14 cellular contexts compared by ENCODE assay signal in the genomic region with DNA sequence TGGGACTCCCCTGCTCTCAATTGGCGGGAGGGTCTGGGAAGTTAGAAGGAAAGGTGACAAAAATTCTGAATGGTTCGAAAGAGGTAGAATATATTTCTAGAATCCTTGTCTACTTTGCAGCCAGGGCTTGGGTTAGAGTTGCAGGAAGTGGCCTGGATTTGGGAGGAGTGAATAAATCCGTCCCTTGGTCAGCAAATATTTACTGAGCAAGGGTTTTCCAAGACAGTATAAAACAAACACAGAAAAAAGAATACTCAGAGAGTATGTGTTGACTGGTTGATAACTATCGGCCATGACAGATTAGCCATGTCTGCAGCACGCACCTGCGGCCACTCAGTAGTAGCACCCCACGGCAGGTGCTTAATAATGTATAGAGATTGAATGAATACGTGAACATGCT. TPM values are rescaled to one million over a fixed set of nuclear protein-coding genes. Genes with fewer than 3 reads are reported as not detected.
DNase-seq lines count a peak whose midpoint lies in the region; ATAC-seq and TF ChIP-seq lines count a peak whose summit lies in the region.
"Had no signal": no experiment of that assay in that cellular context is flagged by ENCODE, and none has a peak within 500 bp of the region (broad histone marks: within the 10 kb centered on the region; RNA-seq: fewer than 3 reads in every experiment).

No MANE protein-coding gene starts in this region.

- peaks cover 54% of the 10 kb centered on the region for H3K4me1 ChIP-seq in CD4-positive, alpha-beta memory T cell (ENCODE audit: insufficient read depth, low read length)
- H3K4me1 ChIP-seq in OCI-LY3 (ENCODE audit: low read length): peaks cover 53% of the 10 kb centered on the region
- H3K4me1 ChIP-seq in H9 (ENCODE audit: insufficient read depth, low read length): no peaks in the 10 kb centered on the region; the same call in 1 of the 2 replicates
- peaks cover 0 to 55% (median 9%) of the 10 kb centered on the region in 4 donors for H3K4me1 ChIP-seq in Peyer's patch

- H3K27ac ChIP-seq in 22Rv1 (peak overlapping the region; percentile 92), OCI-LY3 (ENCODE audit: low read length) (no peak overlapping the region), H9 (ENCODE audit: insufficient read length, low read depth, low read length) (no peak overlapping the region), Peyer's patch (no peak overlapping the region)
- H3K27ac ChIP-seq in CD4-positive, alpha-beta memory T cell (ENCODE audit: low read depth, low read length): no peak overlapping the region
- H3K27ac ChIP-seq: transverse colon had no signal

- no peaks in the 10 kb centered on the region for H3K9me3 ChIP-seq in CD4-positive, alpha-beta memory T cell (ENCODE audit: control insufficient read depth in 1 of 2, low read length in 2 of 2)
- H3K9me3 ChIP-seq in OCI-LY3 (ENCODE audit: insufficient read depth, low read length) (no peaks in the 10 kb centered on the region), H9 (ENCODE audit: control insufficient read depth, low read depth, low read length) (no peaks in the 10 kb centered on the region), Peyer's patch (no peaks in the 10 kb centered on the region)
- H3K9me3 ChIP-seq: transverse colon had no signal

- H2BK15ac ChIP-seq in H9 (ENCODE audit: low read depth, low read length): no peak overlapping the region

- H3K9ac ChIP-seq in OCI-LY3 (ENCODE audit: low read length) (no peak overlapping the region), H9 (ENCODE audit: extremely low read depth, insufficient read length, low read length) (no peak overlapping the region)

- intact Hi-C loops in CD4-positive, alpha-beta memory T cell (cut with micrococcal nuclease): no loop called here

- H3K4ac ChIP-seq in H9 (ENCODE audit: low read depth, low read length): no peak overlapping the region

- H2AK5ac ChIP-seq in H9 (ENCODE audit: insufficient read length, low read length): no peak overlapping the region

- no peaks in the 10 kb centered on the region for H4K20me1 ChIP-seq in OCI-LY3 (ENCODE audit: insufficient read depth, low read length)
- no peaks in the 10 kb centered on the region for H4K20me1 ChIP-seq in H9 (ENCODE audit: control insufficient read depth, insufficient read depth, insufficient read length)

- H2AFZ ChIP-seq in OCI-LY3 (ENCODE audit: low read depth, low read length) (no peak overlapping the region), H9 (ENCODE audit: low read length) (no peak overlapping the region)

- H3K23ac ChIP-seq in H9 (ENCODE audit: insufficient read length, low read depth, low read length): no peak overlapping the region

- POLR2A ChIA-PET in CD4-positive, alpha-beta memory T cell (lab: Charles Lee; ENCODE audit: partially characterized antibody): interaction anchor here (1.5 to 5.4 kb wide), 5 partner anchors 10 to 22 kb away, joined by 5 to 44 read pairs (median 13); partner anchors contain the start of genes CD4, MLF2 and PTMS

- H2BK120ac ChIP-seq in H9 (ENCODE audit: low read depth, low read length, poor library complexity, severe bottlenecking): no peak overlapping the region

- CTCF ChIA-PET in CD4-positive, alpha-beta memory T cell (lab: Charles Lee; ENCODE audit: partially characterized antibody): interaction anchor here (2.5 to 28.3 kb wide), 5 partner anchors 9 to 52 kb away, joined by 8 to 343 read pairs (median 30); partner anchors contain the start of genes CD4, GPR162, MLF2 and P3H3

- no peak overlapping the region for H2BK12ac ChIP-seq in H9 (ENCODE audit: insufficient read length, low read depth, low read length)

- H4K5ac ChIP-seq in H9 (ENCODE audit: insufficient read length, low read depth, low read length): no peak overlapping the region

- no peaks in the 10 kb centered on the region for H3K36me3 ChIP-seq in CD4-positive, alpha-beta memory T cell (ENCODE audit: insufficient read depth, low read length)
- H3K36me3 ChIP-seq in OCI-LY3 (replicated peaks; ENCODE audit: low read depth, low read length) (no peaks in the 10 kb centered on the region), Peyer's patch (peaks cover 0 to under 1% (median 0%) of the 10 kb centered on the region in 3 donors)
- H3K36me3 ChIP-seq: transverse colon had no signal

- H3K4me1 Mint-ChIP-seq in CD4-positive, alpha-beta memory T cell: peaks cover 30 to 75% (median 56%) of the 10 kb centered on the region in 4 donors
- peaks cover 50 to 64% of the 10 kb centered on the region in 2 donors for H3K4me1 Mint-ChIP-seq in effector memory CD8-positive, alpha-beta T cell (ENCODE audit: low read depth in 2 of 2)
- H3K4me1 Mint-ChIP-seq in H9: peaks cover 49 to 64% of the 10 kb centered on the region in 2 experiments

- peak overlapping the region in 4 of 8 donors; percentile 10 to 94 (median 49) for H3K4me3 Mint-ChIP-seq in CD4-positive, alpha-beta memory T cell
- peak overlapping the region; percentile 89 to 90 for H3K4me3 Mint-ChIP-seq in effector memory CD8-positive, alpha-beta T cell
- no peak overlapping the region for H3K4me3 Mint-ChIP-seq in H9

- no peak overlapping the region for H3K18ac ChIP-seq in H9 (ENCODE audit: insufficient read length, low read depth, low read length)

- H3T11ph ChIP-seq in H9 (ENCODE audit: low read length): no peak overlapping the region

- no peak for TF ChIP-seq CTCF in 22Rv1 (IDR thresholded peaks at IDR 0.05)
- TF ChIP-seq CTCF in OCI-LY3 (IDR thresholded peaks at IDR 0.05; ENCODE audit: low read depth, low read length): no peak
- no peak for TF ChIP-seq CTCF in H9 (conservative IDR thresholded peaks at IDR 0.05)
- TF ChIP-seq CTCF in Peyer's patch (IDR thresholded peaks at IDR 0.05): no peak

- peak overlapping the region; percentile 65 for H3K4me2 ChIP-seq in OCI-LY3 (ENCODE audit: low read length)
- H3K4me2 ChIP-seq in H9 (ENCODE audit: insufficient read depth, insufficient read length, low read length): no peak overlapping the region

- peaks cover 19% of the 10 kb centered on the region for H3K23me2 ChIP-seq in H9 (ENCODE audit: insufficient read length, low read depth, low read length, poor library complexity, severe bottlenecking)

- no peak for TF ChIP-seq POLR2A in Peyer's patch (IDR thresholded peaks at IDR 0.05)

- peaks cover 17% of the 10 kb centered on the region for H3K27me3 ChIP-seq in CD4-positive, alpha-beta memory T cell (ENCODE audit: insufficient read depth, low read length)
- H3K27me3 ChIP-seq in OCI-LY3 (ENCODE audit: low read depth, low read length) (peaks cover 38% of the 10 kb centered on the region), H9 (ENCODE audit: insufficient read depth, low read length) (peaks cover 5% of the 10 kb centered on the region; the same call in 1 of the 2 replicates), Peyer's patch (no peaks in the 10 kb centered on the region)
- H3K27me3 ChIP-seq: transverse colon had no signal

- DNase-seq in CD4-positive, alpha-beta memory T cell: no peak
- DNase-seq in effector memory CD8-positive, alpha-beta T cell: no peak
- DNase-seq in H9 (no peak), Peyer's patch (no peak), mesenteric fat pad (ENCODE audit: low spot score) (no peak)
- no peak for DNase-seq in stimulated activated CD4-positive, alpha-beta T cell treated with anti-CD3 and anti-CD28 coated beads, Interleukin-1b, Interleukin-23, amount 100 ng/mL, for 48 hours
- DNase-seq: C1 segment of cervical spinal cord; central memory CD4-positive, alpha-beta T cell; effector CD4-positive, alpha-beta T cell; occipital lobe; stimulated activated CD4-positive, alpha-beta T cell treated with anti-CD3 and anti-CD28 coated beads, Interleukin-2, amount 100 ng/mL, for 48 hours; transverse colon had no signal

- no peak overlapping the region for H4K8ac ChIP-seq in H9 (replicated peaks; ENCODE audit: insufficient read length, low read depth, low read length)

- no peaks in the 10 kb centered on the region for H3K79me1 ChIP-seq in H9 (ENCODE audit: insufficient read depth, low read depth, low read length, poor library complexity, severe bottlenecking)

- WGBS in H9 (ENCODE audit: extremely low coverage, insufficient read length, low lambda C conversion rate): no CpG with 5 or more reads among the region's 8 CpGs

- H3K4me3 ChIP-seq in CD4-positive, alpha-beta memory T cell (ENCODE audit: low read length in 2 of 2): no peak overlapping the region
- H3K4me3 ChIP-seq in OCI-LY3 (ENCODE audit: low read length): peak overlapping the region; percentile 12; the same call in 1 of the 2 replicates
- H3K4me3 ChIP-seq in Peyer's patch: no peak overlapping the region
- H3K4me3 ChIP-seq: transverse colon had no signal

- H3K27ac Mint-ChIP-seq in CD4-positive, alpha-beta memory T cell: peak overlapping the region in 5 of 7 donors; percentile 68 to 84 (median 80)
- peak overlapping the region; percentile 91 to 92 for H3K27ac Mint-ChIP-seq in effector memory CD8-positive, alpha-beta T cell
- H3K27ac Mint-ChIP-seq in H9: no peak overlapping the region; a peak in 1 of 7 replicates

- no peak overlapping the region for H2BK5ac ChIP-seq in H9 (ENCODE audit: insufficient read length, low read length)

- peaks cover 8 to 36% of the 10 kb centered on the region in 2 donors for H3K27me3 Mint-ChIP-seq in CD4-positive, alpha-beta memory T cell
- H3K27me3 Mint-ChIP-seq in effector memory CD8-positive, alpha-beta T cell: no peaks in the 10 kb centered on the region
- peaks cover 47% of the 10 kb centered on the region for H3K27me3 Mint-ChIP-seq in H9 (ENCODE audit: low read depth)

- H2BK20ac ChIP-seq in H9 (ENCODE audit: low read depth, low read length, poor library complexity, severe bottlenecking): no peak overlapping the region

- H3K56ac ChIP-seq in H9 (ENCODE audit: insufficient read length, low read depth, low read length): no peak overlapping the region

- peaks cover 0 to 5% (median 0%) of the 10 kb centered on the region in 8 donors for H3K9me3 Mint-ChIP-seq in CD4-positive, alpha-beta memory T cell
- H3K9me3 Mint-ChIP-seq in effector memory CD8-positive, alpha-beta T cell: no peaks in the 10 kb centered on the region
- peaks cover 0 to 3% of the 10 kb centered on the region in 2 experiments; a peak in 2 of 5 replicates for H3K9me3 Mint-ChIP-seq in H9

- H3K79me2 ChIP-seq in OCI-LY3 (ENCODE audit: low read length) (no peaks in the 10 kb centered on the region), H9 (ENCODE audit: insufficient read depth, low read length) (no peaks in the 10 kb centered on the region)

- peaks cover 0 to 3% of the 10 kb centered on the region in 2 donors for H3K36me3 Mint-ChIP-seq in CD4-positive, alpha-beta memory T cell
- peaks cover 24% of the 10 kb centered on the region for H3K36me3 Mint-ChIP-seq in effector memory CD8-positive, alpha-beta T cell (ENCODE audit: insufficient read depth)
- peaks cover 12 to 35% (median 32%) of the 10 kb centered on the region in 3 experiments for H3K36me3 Mint-ChIP-seq in H9 (ENCODE audit: insufficient read depth in 1 of 3, low read depth in 3 of 3)

- H3K14ac ChIP-seq in H9 (ENCODE audit: insufficient read depth, low read length): no peak overlapping the region

- H4K91ac ChIP-seq in H9 (ENCODE audit: insufficient read length, low read depth, low read length): no peak overlapping the region

- ATAC-seq in effector memory CD8-positive, alpha-beta T cell (replicated peaks): no peak

RNA-seq across cellular contexts. Expression of gene LAG3, which starts 3.5 kb away (rescaled TPM):
- total RNA-seq in CD4-positive, alpha-beta memory T cell: 1 to 10 TPM; 2.4 to 3.8 TPM
- polyA plus RNA-seq in CD4-positive, alpha-beta memory T cell: 1 to 10 TPM; 4.9 to 8.3 TPM
- total RNA-seq in H9 (2021) (1.7 and 2.2 TPM in 2 replicates), Peyer's patch (1 to 10 TPM in 3 of 4 donors, not detected in 1; 1.3 to 3.0 (median 1.6) TPM), mesenteric fat pad (1.3 TPM)
- total RNA-seq: occipital lobe had no signal

RNA-seq across cellular contexts. Expression of gene PTMS, which starts 9.6 kb away (rescaled TPM):
- total RNA-seq in CD4-positive, alpha-beta memory T cell: 1 to 10 TPM; 2.0 to 2.9 TPM
- 1 to 10 TPM; 1.3 to 3.6 TPM for polyA plus RNA-seq in CD4-positive, alpha-beta memory T cell
- total RNA-seq in H9 (2021) (422 and 438 TPM in 2 replicates), Peyer's patch (10 to 100 TPM; 44.2 to 87.5 (median 53.0) TPM), mesenteric fat pad (161 TPM)

RNA-seq across cellular contexts. Expression of gene CD4, which starts 13.6 kb away (rescaled TPM):
- total RNA-seq in CD4-positive, alpha-beta memory T cell: 100 to 1,000 TPM; 285 to 291 TPM
- polyA plus RNA-seq in CD4-positive, alpha-beta memory T cell: 100 to 1,000 TPM; 251 to 456 TPM
- total RNA-seq in H9 (2021) (0.88 and 1.1 TPM in 2 replicates), Peyer's patch (1 to 10 TPM; 2.1 to 9.1 (median 4.0) TPM), mesenteric fat pad (31.3 TPM)

RNA-seq across cellular contexts. Expression of gene MLF2, which starts 22.8 kb away (rescaled TPM):
- total RNA-seq in CD4-positive, alpha-beta memory T cell: 10 to 100 TPM; 79.8 to 80.3 TPM
- 100 to 1,000 TPM; 111 to 130 TPM for polyA plus RNA-seq in CD4-positive, alpha-beta memory T cell
- total RNA-seq in H9 (2021) (244 and 258 TPM in 2 replicates), Peyer's patch (100 to 1,000 TPM in 3 of 4 donors, 10 to 100 TPM in 1; 94.9 to 212 (median 182) TPM), mesenteric fat pad (145 TPM)

RNA-seq across cellular contexts. Expression of gene GPR162, which starts 45.8 kb away (rescaled TPM):
- under 1 TPM in 1 of 2 experiments, not detected in 1; 0.32 TPM for total RNA-seq in CD4-positive, alpha-beta memory T cell
- polyA plus RNA-seq in CD4-positive, alpha-beta memory T cell: not detected
- total RNA-seq in H9 (2021) (4.6 and 6.1 TPM in 2 replicates), Peyer's patch (10 to 100 TPM in 1 of 4 donors, 1 to 10 TPM in 2, not detected in 1; 2.5 to 11.6 (median 4.1) TPM), mesenteric fat pad (7.0 TPM)

Comparison
In these comparisons a context has a peak if more than half of its experiments do, and no peak if none do; other contexts are left out.
1. H3K27ac Mint-ChIP-seq: peak in CD4-positive, alpha-beta memory T cell (5 of 7) and effector memory CD8-positive, alpha-beta T cell (2 of 2); none in H9 (0 of 3).
2. H3K4me3 Mint-ChIP-seq: peak in effector memory CD8-positive, alpha-beta T cell (2 of 2); none in H9 (0 of 2).
3. RNA of gene PTMS, which starts 9.6 kb away (total RNA-seq): 422 to 438 TPM in H9, 161 TPM in mesenteric fat pad (single experiment) and 44.2 to 87.5 TPM in Peyer's patch; 2.0 to 2.9 TPM in CD4-positive, alpha-beta memory T cell; every median in the first group is over 10 times any median in the second.